Comparison of ENCODE assay signal across 22 cellular contexts in genomic region chr17:8861482-8862181, GRCh38. TPM values are rescaled to one million over a fixed set of nuclear protein-coding genes. Genes with fewer than 3 reads are reported as not detected.
DNase-seq lines count a peak whose midpoint lies in the region; ATAC-seq and TF ChIP-seq lines count a peak whose summit lies in the region.
"Had no signal": no experiment of that assay in that cellular context is flagged by ENCODE, and none has a peak within 500 bp of the region (broad histone marks: within the 10 kb centered on the region; RNA-seq: fewer than 3 reads in every experiment).

No MANE protein-coding gene starts in this region.

- H3K9ac ChIP-seq in endodermal cell (ENCODE audit: extremely low read depth, low read length, poor library complexity, severe bottlenecking), result no peak overlapping the region

- no peak for ATAC-seq in Right ventricle myocardium superior (ENCODE audit: poor library complexity)
- no peak for ATAC-seq in activated T-helper 17 cell treated with anti-CD3 and anti-CD28 coated beads, Interleukin-2, amount 50 U/mL, for 72 hours (replicated peaks)
- ATAC-seq in GM21717 (IDR thresholded peaks at IDR 0.05; ENCODE audit: unreplicated experiment), result no peak
- ATAC-seq: activated T-cell treated with anti-CD3 and anti-CD28 coated beads, Interleukin-2, amount 50 U/mL, for 4 hours; heart right ventricle; pancreas; stimulated activated naive B cell treated with anti-CD40 and anti-IgM and Interleukin-4, amounts not matched to agents 10 μg/mL and 1 μg/mL and 100 μg/mL, for 72 hours had no signal

- H3K27me3 ChIP-seq in endodermal cell (ENCODE audit: control insufficient read depth, insufficient read depth, low read length, poor library complexity, severe bottlenecking), result no peaks in the 10 kb centered on the region
- H3K27me3 ChIP-seq: heart right ventricle, pancreas, sigmoid colon had no signal

- H3K4me3 ChIP-seq in endodermal cell (ENCODE audit: low read length), result no peak overlapping the region
- H3K4me3 ChIP-seq: heart right ventricle, pancreas, sigmoid colon had no signal

- H3K9me3 ChIP-seq in KOPT-K1 (ENCODE audit: insufficient read depth, low read length, poor library complexity, severe bottlenecking), result no peaks in the 10 kb centered on the region
- H3K9me3 ChIP-seq in endodermal cell (ENCODE audit: control insufficient read depth, low read length), result no peaks in the 10 kb centered on the region
- H3K9me3 ChIP-seq: heart right ventricle, pancreas, sigmoid colon had no signal

- H3K4me1 Mint-ChIP-seq in endodermal cell, result peaks cover 28% of the 10 kb centered on the region
- peaks cover 41% of the 10 kb centered on the region for H3K4me1 Mint-ChIP-seq in activated T-helper 17 cell treated with anti-CD3 and anti-CD28 coated beads, Interleukin-2, amount 50 U/mL, for 72 hours

- intact Hi-C loops in cardiac septum (cut with DNase I) (no loop called here), Right ventricle myocardium superior (cut with DNase I) (no loop called here)

- WGBS in endodermal cell (ENCODE audit: insufficient coverage in 1 of 2, insufficient read length in 1 of 2), 2 experiments, result 91 to 96% methylated on average over 7 of the region's 7 CpGs

- H3K27ac ChIP-seq in KOPT-K1 (ENCODE audit: low read depth, low read length, poor library complexity, severe bottlenecking), result peak overlapping the region; percentile 47
- no peak overlapping the region for H3K27ac ChIP-seq in endodermal cell (ENCODE audit: low read depth, low read length)
- H3K27ac ChIP-seq: pancreas, sigmoid colon had no signal

- H3K4me3 Mint-ChIP-seq in endodermal cell, result no peak overlapping the region
- no peak overlapping the region for H3K4me3 Mint-ChIP-seq in activated T-helper 17 cell treated with anti-CD3 and anti-CD28 coated beads, Interleukin-2, amount 50 U/mL, for 72 hours
- H3K4me3 Mint-ChIP-seq: activated naive CD8-positive, alpha-beta T cell treated with anti-CD3 and anti-CD28 coated beads for 36 hours; activated T-cell treated with anti-CD3 and anti-CD28 coated beads, Interleukin-2, amount 50 U/mL, for 4 hours; brain; stimulated activated naive B cell treated with anti-CD40 and anti-IgM and Interleukin-4, amounts not matched to agents 10 μg/mL and 1 μg/mL and 100 μg/mL, for 72 hours had no signal

- peaks cover 8% of the 10 kb centered on the region for H3K4me1 ChIP-seq in endodermal cell (ENCODE audit: control insufficient read depth, insufficient read depth, low read length)
- H3K4me1 ChIP-seq: pancreas, sigmoid colon had no signal

- H3K9me3 Mint-ChIP-seq in endodermal cell, result no peaks in the 10 kb centered on the region
- no peaks in the 10 kb centered on the region for H3K9me3 Mint-ChIP-seq in activated T-helper 17 cell treated with anti-CD3 and anti-CD28 coated beads, Interleukin-2, amount 50 U/mL, for 72 hours
- H3K9me3 Mint-ChIP-seq: activated naive CD8-positive, alpha-beta T cell treated with anti-CD3 and anti-CD28 coated beads for 36 hours; activated T-cell treated with anti-CD3 and anti-CD28 coated beads, Interleukin-2, amount 50 U/mL, for 4 hours; stimulated activated naive B cell treated with anti-CD40 and anti-IgM and Interleukin-4, amounts not matched to agents 10 μg/mL and 1 μg/mL and 100 μg/mL, for 72 hours had no signal

- peaks cover 9% of the 10 kb centered on the region for H3K36me3 Mint-ChIP-seq in endodermal cell (ENCODE audit: low read depth)
- H3K36me3 Mint-ChIP-seq in activated T-helper 17 cell treated with anti-CD3 and anti-CD28 coated beads, Interleukin-2, amount 50 U/mL, for 72 hours (ENCODE audit: low read depth), result peaks cover 5% of the 10 kb centered on the region
- H3K36me3 Mint-ChIP-seq: activated naive CD8-positive, alpha-beta T cell treated with anti-CD3 and anti-CD28 coated beads for 36 hours; brain had no signal

- no peaks in the 10 kb centered on the region for H3K36me3 ChIP-seq in KOPT-K1 (ENCODE audit: insufficient read depth, low read length)
- H3K36me3 ChIP-seq in endodermal cell (ENCODE audit: control insufficient read depth, insufficient read depth, low read length), result no peaks in the 10 kb centered on the region
- H3K36me3 ChIP-seq: heart right ventricle, pancreas, sigmoid colon had no signal

- no peaks in the 10 kb centered on the region for H3K27me3 Mint-ChIP-seq in endodermal cell (ENCODE audit: insufficient read depth)
- no peaks in the 10 kb centered on the region for H3K27me3 Mint-ChIP-seq in activated T-helper 17 cell treated with anti-CD3 and anti-CD28 coated beads, Interleukin-2, amount 50 U/mL, for 72 hours
- H3K27me3 Mint-ChIP-seq: activated naive CD8-positive, alpha-beta T cell treated with anti-CD3 and anti-CD28 coated beads for 36 hours had no signal

- H3K27ac Mint-ChIP-seq in endodermal cell, result no peak overlapping the region
- no peak overlapping the region for H3K27ac Mint-ChIP-seq in activated T-helper 17 cell treated with anti-CD3 and anti-CD28 coated beads, Interleukin-2, amount 50 U/mL, for 72 hours
- H3K27ac Mint-ChIP-seq: activated naive CD8-positive, alpha-beta T cell treated with anti-CD3 and anti-CD28 coated beads for 36 hours; brain; stimulated activated naive B cell treated with anti-CD40 and anti-IgM and Interleukin-4, amounts not matched to agents 10 μg/mL and 1 μg/mL and 100 μg/mL, for 72 hours had no signal

- TF ChIP-seq CTCF in endodermal cell (conservative IDR thresholded peaks at IDR 0.05) (no peak), GM10266 (IDR thresholded peaks at IDR 0.05; ENCODE audit: control insufficient read depth, insufficient read depth, low read depth, missing control alignments) (no peak)

- peak; percentile 24 for DNase-seq in cardiac septum (ENCODE audit: low spot score)
- no peak for DNase-seq in Right ventricle myocardium superior
- peak; percentile 42 for DNase-seq in endodermal cell
- no peak for DNase-seq in GM10266 (ENCODE audit: extremely low spot score)
- DNase-seq: activated CD4-positive, alpha-beta T cell treated with anti-CD3 and anti-CD28 coated beads for 4 hours; activated naive CD8-positive, alpha-beta T cell treated with anti-CD3 and anti-CD28 coated beads for 36 hours; activated T-cell treated with anti-CD3 and anti-CD28 coated beads, Interleukin-2, amount 50 U/mL, for 4 hours; dermis blood vessel endothelial cell; DMS79 treated with DMSO at 0.1 percent for 48 hours; GOT3; heart right ventricle; NCI-H1436; pancreas; sigmoid colon; stimulated activated naive B cell treated with anti-CD40 and anti-IgM and Interleukin-4, amounts not matched to agents 10 μg/mL and 1 μg/mL and 100 μg/mL, for 72 hours; T-helper 9 cell had no signal

RNA-seq across cellular contexts. Expression of gene PIK3R6, which starts 5.8 kb away (rescaled TPM):
- total RNA-seq in cardiac septum (1.00 TPM), Right ventricle myocardium superior (0.78 TPM), endodermal cell (1 to 10 TPM; 2.1 to 2.5 TPM)
- polyA plus RNA-seq in endodermal cell (2013, experiment 1 of 2), result 0.25 TPM
- polyA plus RNA-seq in endodermal cell (2013, experiment 2 of 2), result 0.17 TPM
- 1 to 10 TPM; 4.6 to 7.6 TPM for total RNA-seq in activated T-helper 17 cell treated with anti-CD3 and anti-CD28 coated beads, Interleukin-2, amount 50 U/mL, for 72 hours
- total RNA-seq: dermis blood vessel endothelial cell, MCF 10A, OCI-LY7 had no signal

Comparison
In these comparisons a context has a peak if more than half of its experiments do, and no peak if none do; other contexts are left out.
1. DNase-seq: peak in cardiac septum (single experiment) and endodermal cell (single experiment); none in Right ventricle myocardium superior (single experiment) and GM10266 (single experiment).